In the genomic region with DNA sequence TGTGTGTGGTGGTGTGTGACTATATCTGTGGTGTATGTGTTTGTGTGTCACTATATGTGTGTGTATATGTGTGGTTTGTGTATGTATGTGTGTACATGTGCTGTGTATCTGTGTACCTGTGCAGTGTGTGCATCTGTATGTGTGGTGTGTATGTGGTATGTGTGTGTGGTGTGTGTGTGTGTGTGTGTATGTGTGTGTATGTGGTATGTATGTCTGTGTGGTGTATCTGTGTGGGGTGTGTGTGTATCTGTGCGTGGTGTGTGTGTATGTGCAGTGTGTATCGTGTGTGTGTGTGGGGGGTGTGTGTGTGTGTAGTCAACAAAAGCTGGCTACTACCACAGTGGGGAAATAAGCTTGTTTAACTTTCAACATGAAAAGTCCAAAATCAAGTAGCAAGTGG, we compare ENCODE assay signal across 1 cellular context.
TF ChIP-seq lines count a peak whose summit lies in the region.

No MANE protein-coding gene starts in this region.

TF ChIP-seq in HEK293, 187 proteins besides CTCF, POLR2A, EP300 and RAD21 (continued from another document):
- TF ChIP-seq, protein P1, sequence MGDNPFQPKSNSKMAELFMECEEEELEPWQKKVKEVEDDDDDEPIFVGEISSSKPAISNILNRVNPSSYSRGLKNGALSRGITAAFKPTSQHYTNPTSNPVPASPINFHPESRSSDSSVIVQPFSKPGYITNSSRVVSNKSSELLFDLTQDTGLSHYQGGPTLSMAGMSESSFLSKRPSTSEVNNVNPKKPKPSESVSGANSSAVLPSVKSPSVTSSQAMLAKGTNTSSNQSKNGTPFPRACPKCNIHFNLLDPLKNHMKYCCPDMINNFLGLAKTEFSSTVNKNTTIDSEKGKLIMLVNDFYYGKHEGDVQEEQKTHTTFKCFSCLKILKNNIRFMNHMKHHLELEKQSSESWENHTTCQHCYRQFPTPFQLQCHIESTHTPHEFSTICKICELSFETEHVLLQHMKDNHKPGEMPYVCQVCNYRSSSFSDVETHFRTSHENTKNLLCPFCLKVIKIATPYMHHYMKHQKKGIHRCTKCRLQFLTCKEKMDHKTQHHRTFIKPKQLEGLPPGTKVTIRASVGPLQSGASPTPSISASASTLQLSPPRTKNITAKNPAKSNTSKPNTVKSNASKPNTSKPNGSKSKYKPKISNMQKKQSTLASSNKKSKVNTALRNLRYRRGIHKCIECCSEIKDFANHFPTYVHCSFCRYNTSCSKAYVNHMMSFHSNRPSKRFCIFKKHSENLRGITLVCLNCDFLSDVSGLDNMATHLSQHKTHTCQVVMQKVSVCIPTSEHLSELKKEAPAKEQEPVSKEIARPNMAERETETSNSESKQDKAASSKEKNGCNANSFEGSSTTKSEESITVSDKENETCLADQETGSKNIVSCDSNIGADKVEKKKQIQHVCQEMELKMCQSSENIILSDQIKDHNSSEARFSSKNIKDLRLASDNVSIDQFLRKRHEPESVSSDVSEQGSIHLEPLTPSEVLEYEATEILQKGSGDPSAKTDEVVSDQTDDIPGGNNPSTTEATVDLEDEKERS (tag by site-specific recombination; IDR thresholded peaks at IDR 0.05), result no peak
- TF ChIP-seq, protein P2, sequence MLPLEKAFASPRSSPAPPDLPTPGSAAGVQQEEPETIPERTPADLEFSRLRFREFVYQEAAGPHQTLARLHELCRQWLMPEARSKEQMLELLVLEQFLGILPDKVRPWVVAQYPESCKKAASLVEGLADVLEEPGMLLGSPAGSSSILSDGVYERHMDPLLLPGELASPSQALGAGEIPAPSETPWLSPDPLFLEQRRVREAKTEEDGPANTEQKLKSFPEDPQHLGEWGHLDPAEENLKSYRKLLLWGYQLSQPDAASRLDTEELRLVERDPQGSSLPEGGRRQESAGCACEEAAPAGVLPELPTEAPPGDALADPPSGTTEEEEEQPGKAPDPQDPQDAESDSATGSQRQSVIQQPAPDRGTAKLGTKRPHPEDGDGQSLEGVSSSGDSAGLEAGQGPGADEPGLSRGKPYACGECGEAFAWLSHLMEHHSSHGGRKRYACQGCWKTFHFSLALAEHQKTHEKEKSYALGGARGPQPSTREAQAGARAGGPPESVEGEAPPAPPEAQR (tag by site-specific recombination; IDR thresholded peaks at IDR 0.05), result 0 out of 2 replicates have a peak, but pooled peaks have one; percentile 45
- TF ChIP-seq ZFP37 (tag by site-specific recombination; IDR thresholded peaks at IDR 0.05) (no peak), ZNF175 (tag by site-specific recombination; IDR thresholded peaks at IDR 0.05) (peak; percentile 74; the same call in 1 of the 2 replicates), ZNF473 (tag by site-specific recombination; IDR thresholded peaks at IDR 0.05) (0 out of 2 replicates have a peak, but pooled peaks have one; percentile 68), ZNF239 (tag by site-specific recombination; IDR thresholded peaks at IDR 0.05) (0 out of 2 replicates have a peak, but pooled peaks have one; percentile 76), ZNF146 (tag by site-specific recombination; IDR thresholded peaks at IDR 0.05) (peak; percentile 14; the same call in 1 of the 2 replicates), ZNF184 (tag by site-specific recombination; IDR thresholded peaks at IDR 0.05) (no peak), KLF8 (tag by site-specific recombination; IDR thresholded peaks at IDR 0.05) (0 out of 2 replicates have a peak, but pooled peaks have one; percentile 23), ZNF514 (tag by site-specific recombination; IDR thresholded peaks at IDR 0.05) (no peak)
- TF ChIP-seq, protein P3, sequence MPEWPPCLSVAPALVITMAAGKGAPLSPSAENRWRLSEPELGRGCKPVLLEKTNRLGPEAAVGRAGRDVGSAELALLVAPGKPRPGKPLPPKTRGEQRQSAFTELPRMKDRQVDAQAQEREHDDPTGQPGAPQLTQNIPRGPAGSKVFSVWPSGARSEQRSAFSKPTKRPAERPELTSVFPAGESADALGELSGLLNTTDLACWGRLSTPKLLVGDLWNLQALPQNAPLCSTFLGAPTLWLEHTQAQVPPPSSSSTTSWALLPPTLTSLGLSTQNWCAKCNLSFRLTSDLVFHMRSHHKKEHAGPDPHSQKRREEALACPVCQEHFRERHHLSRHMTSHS (tag by site-specific recombination; IDR thresholded peaks at IDR 0.05), result 0 out of 2 replicates have a peak, but pooled peaks have one; percentile 21
